Comparison of ENCODE assay signal across 1 cellular context in the genomic region with DNA sequence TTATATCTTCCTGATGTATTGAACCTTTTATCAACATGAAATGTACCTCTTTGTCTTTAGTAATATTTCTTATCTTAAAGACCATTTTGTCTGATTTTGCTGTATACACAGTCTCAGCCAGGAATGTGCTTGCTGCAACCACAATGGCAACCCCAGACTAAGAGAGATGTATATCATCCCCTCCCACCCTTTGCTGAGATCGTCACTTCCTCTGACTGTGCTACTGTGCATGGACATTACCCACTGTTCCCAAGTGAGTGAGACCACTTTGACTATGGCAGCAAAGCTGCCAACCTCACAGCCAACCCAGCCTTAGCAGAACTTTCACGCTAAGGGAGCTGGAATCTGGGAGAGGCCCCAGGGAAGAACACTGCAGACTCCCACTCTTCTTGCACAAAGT.
TF ChIP-seq lines count a peak whose summit lies in the region.

No MANE protein-coding gene starts in this region.

TF ChIP-seq in K562, 482 proteins besides CTCF, POLR2A, EP300 and RAD21 (continued from another document):
- TF ChIP-seq FOXM1 (IDR thresholded peaks at IDR 0.05; ENCODE audit: low read depth) (no peak), FOXM1 (CRISPR knock-in tag; IDR thresholded peaks at IDR 0.05; ENCODE audit: low read depth) (no peak), DIDO1 (tag; IDR thresholded peaks at IDR 0.05; ENCODE audit: low read depth) (no peak), STAG1 (CRISPR knock-in tag; IDR thresholded peaks at IDR 0.05; ENCODE audit: borderline replicate concordance) (no peak), RBFOX2 (IDR thresholded peaks at IDR 0.05; ENCODE audit: low read depth, low read length) (no peak), ZNF668 (CRISPR knock-in tag; IDR thresholded peaks at IDR 0.05) (no peak)
